In genomic region chr4:128517096-128517738, GRCh38 we compare ENCODE assay signal across 11 cellular contexts.
DNase-seq lines count a peak whose midpoint lies in the region; ATAC-seq and TF ChIP-seq lines count a peak whose summit lies in the region.
"Had no signal": no experiment of that assay in that cellular context is flagged by ENCODE, and none has a peak within 500 bp of the region (broad histone marks: within the 10 kb centered on the region; RNA-seq: fewer than 3 reads in every experiment).

No MANE protein-coding gene starts in this region.

- no peaks in the 10 kb centered on the region for H3K79me2 ChIP-seq in Karpas-422 (ENCODE audit: low read length)
- peaks cover 2% of the 10 kb centered on the region for H3K79me2 ChIP-seq in trophoblast cell (ENCODE audit: control insufficient read depth, insufficient read depth, low read length, poor library complexity)

- no peaks in the 10 kb centered on the region for H3K9me2 ChIP-seq in Karpas-422 (replicated peaks; ENCODE audit: insufficient read depth, low read length)

- peak overlapping the region; percentile 79 for H2BK5ac ChIP-seq in trophoblast cell (ENCODE audit: low read depth, low read length, poor library complexity)

- H3K79me1 ChIP-seq in trophoblast cell (ENCODE audit: low read length): peaks cover 17% of the 10 kb centered on the region

- DNase-seq in Karpas-422: peak; percentile 87
- peak; percentile 88 for DNase-seq in dedifferentiated amniotic fluid mesenchymal stem cell (ENCODE audit: extremely low spot score)
- no peak for DNase-seq in trophoblast cell
- DNase-seq in superior temporal gyrus (ENCODE audit: extremely low spot score): no peak
- no peak for DNase-seq in T-helper 2 cell treated with Interferon-gamma antibody and Interleukin-4, amounts not matched to agents 5 μg/mL and 100 μg/mL, for 36 hours (ENCODE audit: low spot score)
- DNase-seq in glutamatergic neuron: no peak
- DNase-seq: posterior cingulate gyrus had no signal

- TF ChIP-seq CTCF in glutamatergic neuron (IDR thresholded peaks at IDR 0.05; ENCODE audit: partially characterized antibody, unreplicated experiment): no peak

- peak overlapping the region; percentile 63 for H2BK12ac ChIP-seq in trophoblast cell (ENCODE audit: low read length)

- no peak overlapping the region for H3K18ac ChIP-seq in trophoblast cell (ENCODE audit: low read length)

- H3K4me3 ChIP-seq in Karpas-422 (ENCODE audit: low read length) (peak overlapping the region; percentile 47), trophoblast cell (ENCODE audit: low read depth, low read length) (no peak overlapping the region)
- H3K4me3 ChIP-seq: upper lobe of left lung had no signal

- peak; percentile 9 for ATAC-seq in GM18511 (IDR thresholded peaks at IDR 0.05; ENCODE audit: unreplicated experiment)
- no peak for ATAC-seq in HG02571 (IDR thresholded peaks at IDR 0.05; ENCODE audit: unreplicated experiment)

- no peaks in the 10 kb centered on the region for H3K27me3 Mint-ChIP-seq in T-helper 2 cell treated with Interferon-gamma antibody and Interleukin-4, amounts not matched to agents 5 μg/mL and 100 μg/mL, for 36 hours (ENCODE audit: low read depth)
- H3K27me3 Mint-ChIP-seq in glutamatergic neuron (ENCODE audit: unreplicated experiment): no peaks in the 10 kb centered on the region

- no peak overlapping the region for H2AFZ ChIP-seq in Karpas-422 (ENCODE audit: low read length)
- no peak overlapping the region for H2AFZ ChIP-seq in trophoblast cell (ENCODE audit: insufficient read depth, low read length, poor library complexity)

- H3K4me2 ChIP-seq in Karpas-422 (ENCODE audit: low read depth, low read length, poor library complexity, severe bottlenecking) (peak overlapping the region; percentile 71), trophoblast cell (ENCODE audit: low read length) (no peak overlapping the region)

- no peak overlapping the region for H3K27ac Mint-ChIP-seq in T-helper 2 cell treated with Interferon-gamma antibody and Interleukin-4, amounts not matched to agents 5 μg/mL and 100 μg/mL, for 36 hours
- no peak overlapping the region for H3K27ac Mint-ChIP-seq in glutamatergic neuron (ENCODE audit: unreplicated experiment)
- H3K27ac Mint-ChIP-seq: T-helper 1 cell treated with Interleukin-12 subunit alpha and Interleukin-12 subunit beta and Interleukin-4 antibody, amounts not matched to agents 30 μg/mL and 1 μg/mL, for 36 hours had no signal

- H3K4ac ChIP-seq in trophoblast cell (ENCODE audit: low read depth, low read length): no peak overlapping the region

- peaks cover 11% of the 10 kb centered on the region for H3K36me3 Mint-ChIP-seq in T-helper 2 cell treated with Interferon-gamma antibody and Interleukin-4, amounts not matched to agents 5 μg/mL and 100 μg/mL, for 36 hours (ENCODE audit: low read depth)
- H3K36me3 Mint-ChIP-seq in glutamatergic neuron (ENCODE audit: unreplicated experiment): no peaks in the 10 kb centered on the region

- peak overlapping the region; percentile 69 for H3K9ac ChIP-seq in Karpas-422 (ENCODE audit: low read length)
- no peak overlapping the region for H3K9ac ChIP-seq in trophoblast cell (ENCODE audit: low read length)

- no peak overlapping the region for H3K4me3 Mint-ChIP-seq in T-helper 2 cell treated with Interferon-gamma antibody and Interleukin-4, amounts not matched to agents 5 μg/mL and 100 μg/mL, for 36 hours
- H3K4me3 Mint-ChIP-seq in glutamatergic neuron (ENCODE audit: unreplicated experiment): no peak overlapping the region
- H3K4me3 Mint-ChIP-seq: T-helper 1 cell treated with Interleukin-12 subunit alpha and Interleukin-12 subunit beta and Interleukin-4 antibody, amounts not matched to agents 30 μg/mL and 1 μg/mL, for 36 hours had no signal

- no peak overlapping the region for H3K23ac ChIP-seq in trophoblast cell (ENCODE audit: low read length)

- no peak overlapping the region for H4K12ac ChIP-seq in trophoblast cell (ENCODE audit: low read depth, low read length)

- H3K27me3 ChIP-seq in Karpas-422 (ENCODE audit: low read length) (no peaks in the 10 kb centered on the region), trophoblast cell (ENCODE audit: insufficient read depth, low read length) (no peaks in the 10 kb centered on the region)
- H3K27me3 ChIP-seq: upper lobe of left lung had no signal

- peak overlapping the region; percentile 25 for H4K8ac ChIP-seq in trophoblast cell (ENCODE audit: low read depth, low read length)

- WGBS in trophoblast cell (ENCODE audit: extremely low coverage, insufficient coverage, insufficient read length): no CpG with 5 or more reads among the region's 4 CpGs

- peaks cover 5% of the 10 kb centered on the region for H3K9me3 Mint-ChIP-seq in T-helper 2 cell treated with Interferon-gamma antibody and Interleukin-4, amounts not matched to agents 5 μg/mL and 100 μg/mL, for 36 hours
- no peaks in the 10 kb centered on the region for H3K9me3 Mint-ChIP-seq in glutamatergic neuron (ENCODE audit: unreplicated experiment)

- no peaks in the 10 kb centered on the region for H4K20me1 ChIP-seq in Karpas-422 (ENCODE audit: insufficient read depth, low read depth, low read length)

- H3K36me3 ChIP-seq in Karpas-422 (ENCODE audit: insufficient read depth, low read length) (no peaks in the 10 kb centered on the region), trophoblast cell (ENCODE audit: control insufficient read depth in 1 of 2, insufficient read depth in 2 of 2, low read length in 2 of 2) (no peaks in the 10 kb centered on the region)
- H3K36me3 ChIP-seq: upper lobe of left lung had no signal

- H3K9me3 ChIP-seq in Karpas-422 (ENCODE audit: low read length) (no peaks in the 10 kb centered on the region), trophoblast cell (ENCODE audit: insufficient read depth, low read depth, low read length) (no peaks in the 10 kb centered on the region)
- H3K9me3 ChIP-seq: upper lobe of left lung had no signal

- H3K27ac ChIP-seq in Karpas-422 (ENCODE audit: low read length) (peak overlapping the region; percentile 95), trophoblast cell (ENCODE audit: low read depth, low read length) (peak overlapping the region; percentile 74)
- H3K27ac ChIP-seq: upper lobe of left lung had no signal

- peak overlapping the region; percentile 53 for H3K14ac ChIP-seq in trophoblast cell (ENCODE audit: low read length)

- H2BK120ac ChIP-seq in trophoblast cell (ENCODE audit: insufficient read depth, low read length, poor library complexity): peak overlapping the region; percentile 68

- H2AK5ac ChIP-seq in trophoblast cell (ENCODE audit: low read length): no peak overlapping the region

- peak overlapping the region; percentile 65 for H4K91ac ChIP-seq in trophoblast cell (ENCODE audit: low read depth, low read length)

- H3K4me1 Mint-ChIP-seq in T-helper 2 cell treated with Interferon-gamma antibody and Interleukin-4, amounts not matched to agents 5 μg/mL and 100 μg/mL, for 36 hours (ENCODE audit: low read depth): peaks cover 23% of the 10 kb centered on the region
- no peaks in the 10 kb centered on the region for H3K4me1 Mint-ChIP-seq in glutamatergic neuron (ENCODE audit: low read depth, unreplicated experiment)

- H3K4me1 ChIP-seq in Karpas-422 (ENCODE audit: low read length) (peaks cover 80% of the 10 kb centered on the region), trophoblast cell (ENCODE audit: control insufficient read depth in 1 of 2, insufficient read depth in 2 of 2, low read length in 2 of 2) (peaks cover 15 to 23% of the 10 kb centered on the region in 2 experiments)

Comparison
In these comparisons a context has a peak if more than half of its experiments do, and no peak if none do; other contexts are left out.
1. DNase-seq: peak in Karpas-422 (single experiment) and dedifferentiated amniotic fluid mesenchymal stem cell (single experiment); none in trophoblast cell (0 of 2), superior temporal gyrus (single experiment), T-helper 2 cell treated with Interferon-gamma antibody and Interleukin-4, amounts not matched to agents 5 μg/mL and 100 μg/mL, for 36 hours (single experiment) and glutamatergic neuron (single experiment).